Comparison of ENCODE assay signal across 22 cellular contexts in the genomic region with DNA sequence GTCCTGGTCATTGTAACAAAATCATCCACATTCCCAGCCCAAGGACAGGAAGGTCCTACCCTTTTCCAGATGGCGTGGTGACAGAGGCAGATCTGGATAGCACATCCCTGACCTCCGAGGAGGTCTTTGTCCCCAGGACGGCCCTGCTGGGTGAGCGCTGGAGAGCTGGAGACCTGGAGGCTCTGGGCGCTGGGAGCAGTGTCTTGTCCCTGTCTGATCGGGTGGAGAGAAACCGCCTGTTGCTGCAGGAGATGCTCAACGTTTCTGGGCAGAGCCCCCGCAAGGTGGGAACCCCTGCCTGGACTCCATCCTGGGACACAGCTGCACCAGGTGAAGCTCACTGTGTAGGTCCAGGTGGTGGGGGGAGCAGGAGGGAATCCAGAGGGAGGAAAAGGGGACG.
"Had no signal": no experiment of that assay in that cellular context is flagged by ENCODE, and none has a peak within 500 bp of the region (broad histone marks: within the 10 kb centered on the region; RNA-seq: fewer than 3 reads in every experiment).

No MANE protein-coding gene starts in this region.

- H3K27me3 ChIP-seq: dorsolateral prefrontal cortex, sigmoid colon had no signal

- H3K4me3 ChIP-seq: dorsolateral prefrontal cortex, gastrocnemius medialis, heart right ventricle, mucosa of descending colon, sigmoid colon, skin epidermis, stomach, thoracic aorta had no signal

- H3K36me3 ChIP-seq: gastrocnemius medialis had no signal

- H3K9me3 ChIP-seq: gastrocnemius medialis, heart right ventricle, mucosa of descending colon, sigmoid colon, stomach, thoracic aorta had no signal

- ATAC-seq: esophagus mucosa, gastrocnemius medialis, left lobe of liver, mucosa of descending colon had no signal

- H3K27ac ChIP-seq: dorsolateral prefrontal cortex, gastrocnemius medialis, heart right ventricle, sigmoid colon, skin epidermis, stomach, thoracic aorta had no signal

- FAIRE-seq: endometrium, islet of Langerhans, urothelium cell line had no signal

- DNase-seq: cortex of kidney; dorsolateral prefrontal cortex; effector CD8-positive, alpha-beta T cell; gastrocnemius medialis; heart right ventricle; hypothalamus; mammary epithelial cell; mucosa of descending colon; sigmoid colon; stimulated activated CD4-positive, alpha-beta T cell treated with anti-CD3 and anti-CD28 coated beads, Interleukin-2, amount 100 ng/mL, for 24 hours; stimulated activated CD4-positive, alpha-beta T cell treated with anti-CD3 and anti-CD28 coated beads, Interleukin-4, amount 100 ng/mL, for 4 hours; stimulated activated naive CD4-positive, alpha-beta T cell; stomach; substantia nigra; trophoblast cell had no signal
